8 cellular contexts compared by ENCODE assay signal in genomic region chr11:93648168-93648567, GRCh38. TPM values are rescaled to one million over a fixed set of nuclear protein-coding genes. Genes with fewer than 3 reads are reported as not detected.
A peak's percentile ranks its signal among the peaks of the same experiment; 100 is the strongest.
DNase-seq lines count a peak whose midpoint lies in the region; ATAC-seq, FAIRE-seq and TF ChIP-seq lines count a peak whose summit lies in the region.

No MANE protein-coding gene starts in this region.

- H3K9me3 ChIP-seq in AG04450 (ENCODE audit: control insufficient read depth, insufficient read depth, low read length) (no peaks in the 10 kb centered on the region), H1 (ENCODE audit: insufficient read depth in 2 of 2, low read depth in 1 of 2, low read length in 1 of 2) (no peaks in the 10 kb centered on the region), thyroid gland (no peaks in the 10 kb centered on the region)

- H3K18ac ChIP-seq in H1 (ENCODE audit: extremely low read depth, low read length): no peak overlapping the region

- 0 out of 2 replicates have a peak overlapping the region, but pooled peaks have one; percentile 8 for H2BK15ac ChIP-seq in H1 (ENCODE audit: low read length)

- H3K56ac ChIP-seq in H1 (replicated peaks; ENCODE audit: insufficient read length, low read depth, low read length): no peak overlapping the region

- no peak overlapping the region for H3K23ac ChIP-seq in H1 (ENCODE audit: insufficient read length)

- H3K79me1 ChIP-seq in H1 (ENCODE audit: low read depth, low read length): no peaks in the 10 kb centered on the region

- 80% methylated on average over 4 of the region's 4 CpGs; no CpG with 5 or more reads in 1 of the 2 experiments for WGBS in H1 (ENCODE audit: extremely low coverage in 1 of 2, insufficient coverage in 1 of 2, insufficient read length in 1 of 2, insufficient replicate concordance in 2 of 2, low coverage in 1 of 2, low lambda C conversion rate in 2 of 2, missing lambda C conversion rate in 1 of 2), 2 experiments
- WGBS in thyroid gland, 2 donors: 83 to 84% methylated on average over 4 of the region's 4 CpGs

- H3K4me3 ChIP-seq in AG04450 (ENCODE audit: low read depth, low read length): no peak overlapping the region
- H3K4me3 ChIP-seq in H1 (ENCODE audit: extremely low read depth in 1 of 4, insufficient read depth in 2 of 4, low read depth in 3 of 4, low read length in 4 of 4): no peak overlapping the region
- H3K4me3 ChIP-seq in thyroid gland (replicated peaks in 1 of 3): no peak overlapping the region

- DNase-seq in AG04450 (ENCODE audit: low read depth, low spot score) (no peak), GM12892 (ENCODE audit: insufficient read length) (no peak), NCI-H1436 (lab: John Stamatoyannopoulos, UW) (peak; percentile 19), H1 (ENCODE audit: low read depth in 1 of 2, low spot score in 2 of 2) (no peak), 8988T (no peak), thyroid gland (no peak)

- H3K27me3 ChIP-seq in AG04450 (ENCODE audit: control insufficient read depth, insufficient read depth, low read length) (peaks cover 17% of the 10 kb centered on the region), H1 (replicated peaks in 1 of 4; ENCODE audit: control insufficient read depth in 3 of 4, extremely low read depth in 1 of 4, insufficient read depth in 3 of 4, low read length in 3 of 4) (no peaks in the 10 kb centered on the region; a peak in 1 of 7 replicates), thyroid gland (no peaks in the 10 kb centered on the region)

- POLR2A ChIA-PET in AG04450 (lab: Yijun Ruan, JAX): no interaction called here
- POLR2A ChIA-PET in H1 (lab: Charles Lee; ENCODE audit: partially characterized antibody): no interaction called here

- no peaks in the 10 kb centered on the region for H3K79me2 ChIP-seq in H1 (ENCODE audit: control insufficient read depth in 1 of 2, insufficient read depth in 2 of 2, low read length in 2 of 2)

- TF ChIP-seq POLR2A in GM12892 (IDR thresholded peaks at IDR 0.05; ENCODE audit: low read depth, low read length): no peak
- no peak for TF ChIP-seq POLR2A in H1 (IDR thresholded peaks at IDR 0.05; ENCODE audit: control extremely low read depth in 1 of 2, low read depth in 2 of 2, low read length in 2 of 2)
- TF ChIP-seq POLR2A in thyroid gland (IDR thresholded peaks at IDR 0.05): no peak

- no peak overlapping the region for H4K91ac ChIP-seq in H1 (replicated peaks; ENCODE audit: insufficient read length, low read length)

- H2BK12ac ChIP-seq in H1 (ENCODE audit: low read depth, low read length): no peak overlapping the region

- no peaks in the 10 kb centered on the region for H3K36me3 ChIP-seq in H1 (ENCODE audit: control insufficient read depth in 2 of 4, insufficient read depth in 4 of 4, low read length in 3 of 4)
- no peaks in the 10 kb centered on the region for H3K36me3 ChIP-seq in thyroid gland

- H2BK120ac ChIP-seq in H1 (replicated peaks; ENCODE audit: low read depth, low read length): no peak overlapping the region

- H4K8ac ChIP-seq in H1 (ENCODE audit: extremely low read depth, insufficient read depth, low read length): no peak overlapping the region

- H2BK20ac ChIP-seq in H1 (ENCODE audit: low read length): no peak overlapping the region

- no peak overlapping the region for H2BK5ac ChIP-seq in H1 (ENCODE audit: low read depth, low read length)

- intact Hi-C loops in thyroid gland (cut with DNase I): no loop called here

- no peak for TF ChIP-seq EP300 in H1 (IDR thresholded peaks at IDR 0.05; ENCODE audit: borderline replicate concordance in 1 of 2, low read depth in 2 of 2, low read length in 2 of 2)

- H2AK5ac ChIP-seq in H1 (ENCODE audit: low read depth, low read length): no peak overlapping the region

- H3K4me1 ChIP-seq in H1 (replicated peaks in 1 of 4; ENCODE audit: control insufficient read depth in 3 of 4, insufficient read depth in 4 of 4, low read length in 3 of 4): no peaks in the 10 kb centered on the region
- H3K4me1 ChIP-seq in thyroid gland: no peaks in the 10 kb centered on the region

- no peak overlapping the region for H3K27ac ChIP-seq in AG04450 (ENCODE audit: low read depth, low read length)
- H3K27ac ChIP-seq in H1 (ENCODE audit: low read depth, low read length): no peak overlapping the region
- H3K27ac ChIP-seq in thyroid gland: no peak overlapping the region

- H3K14ac ChIP-seq in H1 (ENCODE audit: insufficient read length): no peak overlapping the region

- H3K4ac ChIP-seq in H1 (replicated peaks; ENCODE audit: insufficient read length, low read depth, low read length): no peak overlapping the region

- no peaks in the 10 kb centered on the region for H3K23me2 ChIP-seq in H1 (ENCODE audit: low read depth, low read length)

- ATAC-seq in GM19035 (IDR thresholded peaks at IDR 0.05; ENCODE audit: unreplicated experiment): no peak
- ATAC-seq in GM19324 (IDR thresholded peaks at IDR 0.05; ENCODE audit: low FRiP score, unreplicated experiment): no peak

- TF ChIP-seq CTCF in AG04450 (IDR thresholded peaks at IDR 0.05; ENCODE audit: low read depth, low read length) (peak; percentile 50), H1 (IDR thresholded peaks at IDR 0.05; ENCODE audit: control extremely low read depth in 1 of 3, insufficient read depth in 1 of 3, low read depth in 1 of 3, low read length in 3 of 3) (peak in 2 of 3 experiments; percentile 50 to 80; a peak in 2 of 4 replicates), thyroid gland (IDR thresholded peaks at IDR 0.05) (no peak)

- no peak overlapping the region for H4K5ac ChIP-seq in H1 (ENCODE audit: insufficient read length, low read depth, low read length)

- TF ChIP-seq RAD21 in H1 (IDR thresholded peaks at IDR 0.05 in 1 of 2, conservative IDR thresholded peaks at IDR 0.05 in 1 of 2; ENCODE audit: low read depth in 2 of 2, low read length in 2 of 2): peak; percentile 81 to 83

- H3K9ac ChIP-seq in H1 (replicated peaks in 1 of 4; ENCODE audit: extremely low read depth in 1 of 4, low read depth in 3 of 4, low read length in 3 of 4): no peak overlapping the region

- CTCF ChIA-PET in AG04450 (lab: Charles Lee): interaction anchor here (3.2 kb wide), 1 partner anchor 412 kb away, joined by 31 read pairs; no protein-coding TSS in a partner anchor
- CTCF ChIA-PET in H1 (lab: Charles Lee; ENCODE audit: partially characterized antibody): interaction anchor here (0.7 to 5.4 kb wide), 14 partner anchors 9 to 422 kb away, joined by 3 to 55 read pairs (median 4); no protein-coding TSS in a partner anchor

- H2AFZ ChIP-seq in H1 (ENCODE audit: low read length): no peak overlapping the region

- H4K20me1 ChIP-seq in H1 (replicated peaks in 1 of 2; ENCODE audit: control insufficient read depth in 1 of 2, insufficient read depth in 2 of 2, low read length in 2 of 2): no peaks in the 10 kb centered on the region

- H3K4me2 ChIP-seq in H1 (ENCODE audit: insufficient read depth in 1 of 2, low read depth in 2 of 2, low read length in 2 of 2): no peak overlapping the region

- FAIRE-seq in GM12892 (lab: Jason Lieb, UNC): peak; percentile 87
- peak; percentile 76 for FAIRE-seq in H1 (lab: Jason Lieb, UNC)

TF ChIP-seq in H1, 55 proteins besides CTCF, POLR2A, EP300 and RAD21:
- TF ChIP-seq CEBPB (IDR thresholded peaks at IDR 0.05; ENCODE audit: low read depth, low read length) (no peak), SIN3A (conservative IDR thresholded peaks at IDR 0.05 in 1 of 2, IDR thresholded peaks at IDR 0.05 in 1 of 2; ENCODE audit: low read depth in 1 of 2, low read length in 2 of 2) (no peak), RFX5 (IDR thresholded peaks at IDR 0.05; ENCODE audit: borderline replicate concordance, low read depth, low read length) (no peak), SP2 (IDR thresholded peaks at IDR 0.05; ENCODE audit: low read length) (no peak), BACH1 (IDR thresholded peaks at IDR 0.05; ENCODE audit: low read length) (no peak), ASH2L (IDR thresholded peaks at IDR 0.05; ENCODE audit: low read length) (no peak), MAFK (IDR thresholded peaks at IDR 0.05; ENCODE audit: low read depth, low read length) (no peak), CBX5 (IDR thresholded peaks at IDR 0.05; ENCODE audit: low read depth, low read length) (no peak), E2F6 (IDR thresholded peaks at IDR 0.05) (no peak), CHD1 (IDR thresholded peaks at IDR 0.05; ENCODE audit: low read depth, low read length) (no peak), SP1 (IDR thresholded peaks at IDR 0.05; ENCODE audit: low read depth, low read length) (no peak)

RNA-seq across cellular contexts. Expression of gene CEP295, which starts 13.3 kb away (rescaled TPM):
- polyA plus RNA-seq in AG04450 (2011; rRNA removed) (7.6 and 14.2 TPM in 2 replicates), H1 (2011; rRNA removed) (2.2 and 3.7 TPM in 2 replicates)
- polyA minus RNA-seq in AG04450 (2011; rRNA and poly(A)+ RNA removed): 13.6 and 26.6 TPM in 2 replicates
- 16.7 TPM for polyA plus RNA-seq in GM12892 (2012; ENCODE audit: missing spikeins)
- total RNA-seq in H1 (2021; fragmentation: NEBNext Ultra II Directional; extraction: Animal tissue kit (Norgen Biotek cat#: 25700)): 13.3 and 14.6 TPM in 2 replicates
- 4.5 TPM for polyA plus RNA-seq in H1 (2011; cell fraction: cytosol; rRNA removed)
- polyA plus RNA-seq in H1 (2011; cell fraction: nucleus; rRNA removed): 4.6 TPM
- polyA plus RNA-seq in H1 (2012, experiment 1 of 2): 4.9 to 7.0 TPM (median 5.8 TPM) in 4 replicates
- 0.46 TPM for polyA plus RNA-seq in H1 (2012, experiment 2 of 2)
- 13.4 TPM for polyA plus RNA-seq in H1 (2013, experiment 1 of 2)
- 12.0 TPM for polyA plus RNA-seq in H1 (2013, experiment 2 of 2)
- polyA minus RNA-seq in H1 (2011; rRNA and poly(A)+ RNA removed): 20.8 and 38.7 TPM in 2 replicates
- 16.9 TPM for polyA minus RNA-seq in H1 (2011; cell fraction: cytosol; rRNA and poly(A)+ RNA removed)
- 87.6 TPM for polyA minus RNA-seq in H1 (2011; cell fraction: nucleus; rRNA and poly(A)+ RNA removed)
- total RNA-seq in thyroid gland: 10 to 100 TPM; 24.4 to 31.1 (median 28.3) TPM

Comparison
In these comparisons a context has a peak if more than half of its experiments do, and no peak if none do; other contexts are left out.
1. CTCF ChIP-seq: peak in AG04450 (single experiment) and H1 (2 of 3); none in thyroid gland (0 of 6).